8 cellular contexts compared by ENCODE assay signal in genomic region chr9:136532799-136533774, GRCh38.
DNase-seq lines count a peak whose midpoint lies in the region; TF ChIP-seq lines count a peak whose summit lies in the region.

No MANE protein-coding gene starts in this region.

- DNase-seq in GM10266 (ENCODE audit: extremely low spot score) (peak; percentile 77), NCI-H146 (lab: John Stamatoyannopoulos, UW) (no peak), cerebellar cortex (ENCODE audit: low spot score) (no peak), AG08395 (ENCODE audit: low spot score) (no peak), RPMI8226 (no peak)
- DNase-seq in activated CD4-positive, alpha-beta T cell treated with anti-CD3 and anti-CD28 coated beads for 48 hours: peak; percentile 84
- DNase-seq in effector CD8-positive, alpha-beta T cell (lab: John Stamatoyannopoulos, UW): peak; percentile 25
- DNase-seq in stimulated activated CD4-positive, alpha-beta T cell treated with anti-CD3 and anti-CD28 coated beads, Interleukin-2, amount 100 ng/mL, for 4 hours (ENCODE audit: low read depth): peak; percentile 58

- no peak for TF ChIP-seq CTCF in GM10266 (IDR thresholded peaks at IDR 0.05; ENCODE audit: control insufficient read depth, insufficient read depth, low read depth, missing control alignments)

Comparison
In these comparisons a context has a peak if more than half of its experiments do, and no peak if none do; other contexts are left out.
1. DNase-seq: peak in GM10266 (single experiment), activated CD4-positive, alpha-beta T cell treated with anti-CD3 and anti-CD28 coated beads for 48 hours (single experiment), effector CD8-positive, alpha-beta T cell (single experiment) and stimulated activated CD4-positive, alpha-beta T cell treated with anti-CD3 and anti-CD28 coated beads, Interleukin-2, amount 100 ng/mL, for 4 hours (single experiment); none in NCI-H146 (single experiment), cerebellar cortex (single experiment), AG08395 (single experiment) and RPMI8226 (single experiment).